32 cellular contexts compared by ENCODE assay signal in the genomic region with DNA sequence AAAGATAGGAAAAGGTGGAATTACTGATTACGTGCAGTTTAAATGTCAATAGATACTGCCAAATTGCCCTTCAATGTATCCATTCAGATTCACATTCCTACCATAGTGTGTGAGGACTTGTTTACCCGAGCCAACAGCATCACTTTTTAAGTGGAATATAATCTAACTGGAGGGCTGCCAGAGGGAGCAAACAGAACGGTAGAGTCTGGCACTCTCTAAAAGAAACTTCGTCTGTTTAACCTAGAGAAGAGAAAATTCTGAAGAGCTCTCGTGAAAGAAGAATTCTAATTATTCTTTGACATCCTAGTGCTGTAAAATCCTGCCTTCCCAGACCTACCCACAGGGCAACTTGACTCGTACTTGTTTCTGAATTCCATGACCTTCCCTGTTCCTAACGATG. TPM values are rescaled to one million over a fixed set of nuclear protein-coding genes. Genes with fewer than 3 reads are reported as not detected.
DNase-seq lines count a peak whose midpoint lies in the region; ATAC-seq and TF ChIP-seq lines count a peak whose summit lies in the region.
"Had no signal": no experiment of that assay in that cellular context is flagged by ENCODE, and none has a peak within 500 bp of the region (broad histone marks: within the 10 kb centered on the region; RNA-seq: fewer than 3 reads in every experiment).

No MANE protein-coding gene starts in this region.

- H3K4me3 Mint-ChIP-seq in GM23338 (no peak overlapping the region), WTC11 (no peak overlapping the region)
- H3K4me3 Mint-ChIP-seq: activated CD4-positive, alpha-beta memory T cell treated with anti-CD3 and anti-CD28 coated beads for 36 hours; activated T-helper 17 cell treated with anti-CD3 and anti-CD28 coated beads, Interleukin-2, amount 50 U/mL, for 72 hours; dendritic cell treated with granulocyte-macrophage colony-stimulating factor and Interleukin-4, amounts not matched to agents 40 ng/mL and 50 ng/mL, for 4 days; natural killer cell treated with Interleukin-12 subunit alpha and Interleukin-12 subunit beta and Interleukin-15 and Interleukin-18, amount 100 ng/mL, for 72 hours; T-helper 17 cell had no signal

- CTCF ChIA-PET in SK-N-SH (lab: Yijun Ruan, JAX) (interaction anchor here (1.2 kb wide), 1 partner anchor 371 kb away, joined by 4 read pairs; no protein-coding TSS in a partner anchor), WTC11 (lab: Charles Lee) (interaction anchor here (1.0 kb wide), 1 partner anchor 45 kb away, joined by 3 read pairs; a partner anchor contains a TSS)

- H2AFZ ChIP-seq in GM23338 (no peak overlapping the region), SK-N-SH (ENCODE audit: low read depth) (peak overlapping the region; percentile 86)

- no peak overlapping the region for H2AK5ac ChIP-seq in mesendoderm (ENCODE audit: low read length)

- no peaks in the 10 kb centered on the region for H4K20me1 ChIP-seq in GM23338 (replicated peaks; ENCODE audit: insufficient read depth)
- no peaks in the 10 kb centered on the region for H4K20me1 ChIP-seq in SK-N-SH (ENCODE audit: insufficient read depth)
- H4K20me1 ChIP-seq: BLaER1 treated with 17β-estradiol and CSF1 and Interleukin-3, amounts not matched to agents 10 nM and 100 nM had no signal

- H3K4me1 Mint-ChIP-seq in GM23338 (peaks cover 21% of the 10 kb centered on the region), WTC11 (peaks cover 21% of the 10 kb centered on the region)
- H3K4me1 Mint-ChIP-seq: activated T-helper 17 cell treated with anti-CD3 and anti-CD28 coated beads, Interleukin-2, amount 50 U/mL, for 72 hours; T-helper 17 cell had no signal

- H3K27ac ChIP-seq in GM23338 (ENCODE audit: low read depth) (no peak overlapping the region), SK-N-SH (ENCODE audit: low read depth in 2 of 2, low read length in 1 of 2) (no peak overlapping the region), mesendoderm (ENCODE audit: low read depth, low read length) (no peak overlapping the region)
- H3K27ac ChIP-seq: BLaER1 treated with 17β-estradiol and CSF1 and Interleukin-3, amounts not matched to agents 10 nM and 100 nM; cardiac muscle cell; RWPE1; SK-N-MC; spleen; tibial nerve had no signal

- no peak overlapping the region for H3K18ac ChIP-seq in mesendoderm (ENCODE audit: low read length)

- POLR2A ChIA-PET in SK-N-SH (lab: Yijun Ruan, JAX) (no interaction called here), WTC11 (lab: Charles Lee) (no interaction called here)

- no peak overlapping the region for H2BK5ac ChIP-seq in mesendoderm (ENCODE audit: low read length)

- no peak overlapping the region for H3K4ac ChIP-seq in mesendoderm (ENCODE audit: low read depth, low read length)

- DNase-seq in GM23338 (ENCODE audit: low spot score) (no peak), LNCaP clone FGC (ENCODE audit: low read depth) (peak; percentile 27), SK-N-SH (no peak), mesendoderm (peak; percentile 13), iPS-NIHi7 (ENCODE audit: extremely low spot score) (no peak), WTC11 (ENCODE audit: low spot score) (no peak), NCI-H2029 (lab: John Stamatoyannopoulos, UW) (no peak)
- DNase-seq: activated CD4-positive, alpha-beta memory T cell treated with anti-CD3 and anti-CD28 coated beads for 36 hours; activated CD4-positive, CD25-positive, alpha-beta regulatory T cell treated with anti-CD3 and anti-CD28 coated beads, Interleukin-2, amount 50 U/mL, for 72 hours; anterior cingulate cortex; COR-L47; DND-41; hypothalamus; KG1; NCI-H82; retina; spleen; T-helper 17 cell had no signal

- H3K4me3 ChIP-seq in GM23338 = no peak overlapping the region
- H3K4me3 ChIP-seq in LNCaP clone FGC (ENCODE audit: low read depth, low read length) = no peak overlapping the region
- no peak overlapping the region for H3K4me3 ChIP-seq in SK-N-SH (ENCODE audit: low read depth in 2 of 2, low read length in 1 of 2)
- no peak overlapping the region for H3K4me3 ChIP-seq in mesendoderm (ENCODE audit: low read length)
- H3K4me3 ChIP-seq: BLaER1 treated with 17β-estradiol and CSF1 and Interleukin-3, amounts not matched to agents 10 nM and 100 nM; cardiac muscle cell; SK-N-MC; spleen; tibial nerve had no signal

- no peak overlapping the region for H4K5ac ChIP-seq in mesendoderm (ENCODE audit: low read length)

- no peak overlapping the region for H4K8ac ChIP-seq in mesendoderm (ENCODE audit: low read depth, low read length)

- H3K9me3 Mint-ChIP-seq in GM23338 (no peaks in the 10 kb centered on the region; the same call in 2 of the 3 replicates), WTC11 (no peaks in the 10 kb centered on the region)
- H3K9me3 Mint-ChIP-seq: activated naive CD4-positive, alpha-beta T cell treated with anti-CD3 and anti-CD28 coated beads, Interleukin-2, amount 50 U/mL, for 72 hours; activated T-helper 17 cell treated with anti-CD3 and anti-CD28 coated beads, Interleukin-2, amount 50 U/mL, for 72 hours; dendritic cell treated with granulocyte-macrophage colony-stimulating factor and Interleukin-4, amounts not matched to agents 40 ng/mL and 50 ng/mL, for 4 days; natural killer cell treated with Interleukin-12 subunit alpha and Interleukin-12 subunit beta and Interleukin-15 and Interleukin-18, amount 100 ng/mL, for 72 hours had no signal

- H3K36me3 ChIP-seq in GM23338 (ENCODE audit: insufficient read depth) = no peaks in the 10 kb centered on the region
- no peaks in the 10 kb centered on the region for H3K36me3 ChIP-seq in SK-N-SH (replicated peaks in 1 of 2; ENCODE audit: control insufficient read depth in 1 of 2, insufficient read depth in 2 of 2, low read length in 1 of 2)
- no peaks in the 10 kb centered on the region for H3K36me3 ChIP-seq in mesendoderm (ENCODE audit: control insufficient read depth, insufficient read depth, low read length)
- H3K36me3 ChIP-seq: BLaER1 treated with 17β-estradiol and CSF1 and Interleukin-3, amounts not matched to agents 10 nM and 100 nM; cardiac muscle cell; spleen; tibial nerve had no signal

- H3F3A ChIP-seq in GM23338 (replicated peaks; ENCODE audit: low read depth) = no peaks in the 10 kb centered on the region
- no peaks in the 10 kb centered on the region for H3F3A ChIP-seq in SK-N-SH (replicated peaks; ENCODE audit: insufficient read depth)

- H3K79me2 ChIP-seq in GM23338 (replicated peaks; ENCODE audit: insufficient read depth) = no peaks in the 10 kb centered on the region
- H3K79me2 ChIP-seq in SK-N-SH (ENCODE audit: insufficient read depth) = no peaks in the 10 kb centered on the region
- no peaks in the 10 kb centered on the region for H3K79me2 ChIP-seq in mesendoderm (ENCODE audit: control insufficient read depth, insufficient read depth, low read length)

- H3K4me2 ChIP-seq in GM23338 (peak overlapping the region; percentile 18), SK-N-SH (no peak overlapping the region), mesendoderm (ENCODE audit: low read length) (no peak overlapping the region)
- H3K4me2 ChIP-seq: BLaER1 treated with 17β-estradiol and CSF1 and Interleukin-3, amounts not matched to agents 10 nM and 100 nM had no signal

- 35% methylated on average over 7 of the region's 7 CpGs for WGBS in SK-N-SH (ENCODE audit: low lambda C conversion rate)
- no CpG with 5 or more reads among the region's 7 CpGs for WGBS in mesendoderm (ENCODE audit: extremely low coverage, insufficient coverage, low lambda C conversion rate)

- peaks cover 34% of the 10 kb centered on the region for H3K27me3 ChIP-seq in GM23338 (ENCODE audit: insufficient read depth)
- H3K27me3 ChIP-seq in SK-N-SH (ENCODE audit: insufficient read depth) = no peaks in the 10 kb centered on the region
- H3K27me3 ChIP-seq in mesendoderm (ENCODE audit: insufficient read depth, low read length, poor library complexity) = no peaks in the 10 kb centered on the region
- H3K27me3 ChIP-seq: BLaER1 treated with 17β-estradiol and CSF1 and Interleukin-3, amounts not matched to agents 10 nM and 100 nM; cardiac muscle cell; spleen; tibial nerve had no signal

- H3K27me3 Mint-ChIP-seq in GM23338 (ENCODE audit: insufficient read depth, low read depth, poor library complexity) (peaks cover 10% of the 10 kb centered on the region), WTC11 (ENCODE audit: low read depth) (peaks cover 63% of the 10 kb centered on the region)

- H3K27ac Mint-ChIP-seq in GM23338 (no peak overlapping the region), WTC11 (no peak overlapping the region)
- H3K27ac Mint-ChIP-seq: activated CD4-positive, alpha-beta memory T cell treated with anti-CD3 and anti-CD28 coated beads for 36 hours; activated naive CD4-positive, alpha-beta T cell treated with anti-CD3 and anti-CD28 coated beads, Interleukin-2, amount 50 U/mL, for 72 hours; activated T-helper 17 cell treated with anti-CD3 and anti-CD28 coated beads, Interleukin-2, amount 50 U/mL, for 72 hours; dendritic cell treated with granulocyte-macrophage colony-stimulating factor and Interleukin-4, amounts not matched to agents 40 ng/mL and 50 ng/mL, for 4 days; natural killer cell treated with Interleukin-12 subunit alpha and Interleukin-12 subunit beta and Interleukin-15 and Interleukin-18, amount 100 ng/mL, for 72 hours had no signal

- no peak for TF ChIP-seq EP300 in SK-N-SH (IDR thresholded peaks at IDR 0.05; ENCODE audit: borderline replicate concordance in 1 of 2, low read depth in 1 of 2, low read length in 1 of 2)

- no peak overlapping the region for H3K56ac ChIP-seq in mesendoderm (ENCODE audit: low read length)

- ATAC-seq in GM23338 = no peak; the same call in 2 of the 3 replicates
- no peak for ATAC-seq in WTC11
- ATAC-seq: activated naive CD4-positive, alpha-beta T cell treated with anti-CD3 and anti-CD28 coated beads, Interleukin-2, amount 50 U/mL, for 72 hours; activated T-helper 17 cell treated with anti-CD3 and anti-CD28 coated beads, Interleukin-2, amount 50 U/mL, for 72 hours; T-helper 17 cell had no signal

- no peak for TF ChIP-seq RAD21 in SK-N-SH (IDR thresholded peaks at IDR 0.05; ENCODE audit: low read length)

- H3K9ac ChIP-seq in SK-N-SH = no peak overlapping the region
- no peak overlapping the region for H3K9ac ChIP-seq in mesendoderm (ENCODE audit: low read length)
- H3K9ac ChIP-seq: BLaER1 treated with 17β-estradiol and CSF1 and Interleukin-3, amounts not matched to agents 10 nM and 100 nM had no signal

- no peak overlapping the region for H2BK15ac ChIP-seq in mesendoderm (replicated peaks; ENCODE audit: low read depth)

- no peaks in the 10 kb centered on the region for H3K9me3 ChIP-seq in SK-N-SH
- H3K9me3 ChIP-seq: BLaER1 treated with 17β-estradiol and CSF1 and Interleukin-3, amounts not matched to agents 10 nM and 100 nM; spleen; tibial nerve had no signal

- H3K4me1 ChIP-seq in GM23338 (ENCODE audit: insufficient read depth) = peaks cover 16% of the 10 kb centered on the region
- H3K4me1 ChIP-seq in SK-N-SH (ENCODE audit: control insufficient read depth in 1 of 2, insufficient read depth in 2 of 2, low read depth in 1 of 2, low read length in 1 of 2) = peaks cover 0 to 2% of the 10 kb centered on the region in 2 experiments; a peak in 2 of 4 replicates
- H3K4me1 ChIP-seq in mesendoderm (ENCODE audit: control insufficient read depth, low read depth, low read length) = no peaks in the 10 kb centered on the region
- H3K4me1 ChIP-seq: spleen, tibial nerve had no signal

- no peaks in the 10 kb centered on the region for H3K79me1 ChIP-seq in mesendoderm (ENCODE audit: low read length)

- TF ChIP-seq CTCF in GM23338 (conservative IDR thresholded peaks at IDR 0.05; ENCODE audit: low read depth in 2 of 2) (no peak), LNCaP clone FGC (IDR thresholded peaks at IDR 0.05; ENCODE audit: control insufficient read depth, extremely low read depth, insufficient read depth) (no peak), SK-N-SH (IDR thresholded peaks at IDR 0.05) (no peak), WTC11 (IDR thresholded peaks at IDR 0.05) (no peak)

- H3K23ac ChIP-seq in mesendoderm (ENCODE audit: low read length) = no peak overlapping the region

- no peak overlapping the region for H2BK120ac ChIP-seq in mesendoderm (ENCODE audit: low read depth, low read length)

- H3K9me2 ChIP-seq in GM23338 (ENCODE audit: insufficient read depth) = no peaks in the 10 kb centered on the region
- H3K9me2 ChIP-seq in SK-N-SH = no peaks in the 10 kb centered on the region

- no peaks in the 10 kb centered on the region for H3K36me3 Mint-ChIP-seq in GM23338 (ENCODE audit: low read depth)
- no peaks in the 10 kb centered on the region for H3K36me3 Mint-ChIP-seq in WTC11
- H3K36me3 Mint-ChIP-seq: activated CD4-positive, alpha-beta memory T cell treated with anti-CD3 and anti-CD28 coated beads for 36 hours; activated naive CD4-positive, alpha-beta T cell treated with anti-CD3 and anti-CD28 coated beads, Interleukin-2, amount 50 U/mL, for 72 hours; natural killer cell treated with Interleukin-12 subunit alpha and Interleukin-12 subunit beta and Interleukin-15 and Interleukin-18, amount 100 ng/mL, for 72 hours had no signal

RNA-seq across cellular contexts. Expression of a gene that starts 23.2 kb away (rescaled TPM):
- 0.56 TPM in 1 of 2 replicates, not detected in the other for total RNA-seq in GM23338 (2014; rRNA removed; shearing (Covaris generic))
- polyA plus RNA-seq in GM23338 (2016; fragmentation: Nextera tagmentation; extraction: Ambion mirVana) = 0.21 and 0.26 TPM in 2 replicates
- 37.2 and 59.1 TPM in 2 replicates for polyA plus RNA-seq in SK-N-SH (2012; rRNA removed)
- 50.5 and 56.0 TPM in 2 replicates for polyA plus RNA-seq in SK-N-SH (2012; cell fraction: cytosol; rRNA removed)
- 59.9 and 106 TPM in 2 replicates for polyA plus RNA-seq in SK-N-SH (2012; cell fraction: nucleus; rRNA removed)
- polyA plus RNA-seq in mesendoderm (2013, experiment 1 of 2) = 0.21 TPM
- polyA plus RNA-seq in mesendoderm (2013, experiment 2 of 2) = 0.25 TPM
- total RNA-seq in WTC11 (2021) = 0.25 to 0.33 TPM (median 0.25 TPM) in 3 replicates
- total RNA-seq: activated CD4-positive, alpha-beta memory T cell treated with anti-CD3 and anti-CD28 coated beads for 36 hours; activated naive CD4-positive, alpha-beta T cell treated with anti-CD3 and anti-CD28 coated beads, Interleukin-2, amount 50 U/mL, for 72 hours; cardiac muscle cell; HT1080; liver; mononuclear cell; natural killer cell treated with Interleukin-12 subunit alpha and Interleukin-12 subunit beta and Interleukin-15 and Interleukin-18, amount 100 ng/mL, for 72 hours; OCI-LY7; osteocyte; T-helper 17 cell had no signal
- polyA plus RNA-seq: cardiac muscle cell, liver had no signal

RNA-seq across cellular contexts. Expression of a gene that starts 45.0 kb away (rescaled TPM):
- total RNA-seq in GM23338 (2014; rRNA removed; shearing (Covaris generic)) = 120 and 129 TPM in 2 replicates
- polyA plus RNA-seq in GM23338 (2016; fragmentation: Nextera tagmentation; extraction: Ambion mirVana) (163 and 181 TPM in 2 replicates), SK-N-SH (2012; rRNA removed) (379 and 420 TPM in 2 replicates)
- 504 and 630 TPM in 2 replicates for polyA plus RNA-seq in SK-N-SH (2012; cell fraction: cytosol; rRNA removed)
- polyA plus RNA-seq in SK-N-SH (2012; cell fraction: nucleus; rRNA removed) = 219 and 334 TPM in 2 replicates
- polyA plus RNA-seq in mesendoderm (2013, experiment 1 of 2) = 218 TPM
- 225 TPM for polyA plus RNA-seq in mesendoderm (2013, experiment 2 of 2)
- 169 to 186 TPM (median 176 TPM) in 3 replicates for total RNA-seq in WTC11 (2021)

RNA-seq across cellular contexts. Expression of a gene that starts 59.4 kb away (rescaled TPM):
- 68.8 and 71.9 TPM in 2 replicates for total RNA-seq in GM23338 (2014; rRNA removed; shearing (Covaris generic))
- polyA plus RNA-seq in GM23338 (2016; fragmentation: Nextera tagmentation; extraction: Ambion mirVana) (95.2 and 105 TPM in 2 replicates), SK-N-SH (2012; rRNA removed) (38.8 and 49.5 TPM in 2 replicates)
- polyA plus RNA-seq in SK-N-SH (2012; cell fraction: cytosol; rRNA removed) = 50.8 and 60.6 TPM in 2 replicates
- polyA plus RNA-seq in SK-N-SH (2012; cell fraction: nucleus; rRNA removed) = 28.9 and 68.8 TPM in 2 replicates
- 71.2 TPM for polyA plus RNA-seq in mesendoderm (2013, experiment 1 of 2)
- polyA plus RNA-seq in mesendoderm (2013, experiment 2 of 2) = 71.5 TPM
- 37.1 to 50.0 TPM (median 39.1 TPM) in 3 replicates for total RNA-seq in WTC11 (2021)

Comparison
In these comparisons a context has a peak if more than half of its experiments do, and no peak if none do; other contexts are left out.
1. DNase-seq: peak in LNCaP clone FGC (single experiment) and mesendoderm (single experiment); none in GM23338 (single experiment), SK-N-SH (single experiment), iPS-NIHi7 (single experiment), WTC11 (single experiment) and NCI-H2029 (single experiment).